In the genomic region with DNA sequence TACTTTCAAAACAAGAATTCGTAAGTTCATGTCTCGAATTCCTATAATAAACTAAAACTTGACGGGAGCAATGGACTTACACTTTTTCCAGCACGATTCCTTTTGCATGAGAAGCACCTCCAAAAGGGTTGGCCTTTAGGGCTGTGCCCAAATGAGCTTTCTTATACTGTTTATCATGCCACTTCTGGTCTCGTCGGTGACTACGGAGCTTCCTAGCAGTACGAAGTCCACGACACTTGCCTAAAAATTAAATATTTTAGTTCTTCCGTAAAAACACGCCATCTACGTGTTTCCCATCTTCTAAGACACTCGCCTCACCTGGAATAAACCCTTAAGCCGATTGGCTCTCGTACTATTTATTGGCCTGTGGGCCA, we compare ENCODE assay signal across 7 cellular contexts. TPM values are rescaled to one million over a fixed set of nuclear protein-coding genes. Genes with fewer than 3 reads are reported as not detected.
A peak's percentile ranks its signal among the peaks of the same experiment; 100 is the strongest.
DNase-seq lines count a peak whose midpoint lies in the region; ATAC-seq and TF ChIP-seq lines count a peak whose summit lies in the region.

No MANE protein-coding gene starts in this region.

- POLR2A ChIA-PET in T-cell (lab: Charles Lee): interaction anchor here (0.6 kb wide), 2 partner anchors 1623 kb away, joined by 3 to 5 read pairs; a partner anchor contains a TSS

- DNase-seq in HAP-1 (ENCODE audit: low spot score in 2 of 2): no peak
- peak in 1 of 34 experiments; percentile 3 for DNase-seq in T-cell
- DNase-seq in fibroblast of the aortic adventitia (ENCODE audit: low read depth): peak; percentile 16
- DNase-seq in retinal pigment epithelial cell (ENCODE audit: low read depth): no peak
- DNase-seq in SW 1271 (lab: John Stamatoyannopoulos, UW): no peak
- no peak for DNase-seq in putamen (ENCODE audit: low spot score)

- peaks cover 41% of the 10 kb centered on the region for H3K36me3 Mint-ChIP-seq in T-cell

- peaks cover 5% of the 10 kb centered on the region; the same call in 1 of the 2 replicates for H3K4me1 ChIP-seq in HAP-1

- no peaks in the 10 kb centered on the region for H3K27me3 ChIP-seq in HAP-1 (ENCODE audit: low read depth)

- no peak for ATAC-seq in T-cell (replicated peaks in 1 of 4)
- ATAC-seq in GM18870 (IDR thresholded peaks at IDR 0.05; ENCODE audit: unreplicated experiment): no peak

- H3K4me3 ChIP-seq in HAP-1 (peak overlapping the region; percentile 80), fibroblast of the aortic adventitia (ENCODE audit: low read depth, low read length) (peak overlapping the region; percentile 93), retinal pigment epithelial cell (ENCODE audit: low read length) (peak overlapping the region; percentile 87)

- no peaks in the 10 kb centered on the region for H3K27me3 Mint-ChIP-seq in T-cell

- peak overlapping the region; percentile 91 to 97 (median 94) for H3K4me3 Mint-ChIP-seq in T-cell

- no peaks in the 10 kb centered on the region for H3K9me3 ChIP-seq in HAP-1

- TF ChIP-seq CTCF in fibroblast of the aortic adventitia (IDR thresholded peaks at IDR 0.05; ENCODE audit: insufficient read depth, low read length) (no peak), retinal pigment epithelial cell (conservative IDR thresholded peaks at IDR 0.05; ENCODE audit: low read depth, low read length) (no peak)

- CTCF ChIA-PET in T-cell (lab: Charles Lee): interaction anchor here in 1 of 2 donors (0.6 kb wide), 1 partner anchor 10 kb away, joined by 4 read pairs; no protein-coding TSS in a partner anchor

- peak overlapping the region; percentile 100 for H3K27ac Mint-ChIP-seq in T-cell

- in situ Hi-C loops in HAP-1 (cut with MboI; ENCODE audit: low sequenced_read_pairs): no loop called here

- no peaks in the 10 kb centered on the region for H3K9me3 Mint-ChIP-seq in T-cell

- peaks cover 42% of the 10 kb centered on the region for H3K36me3 ChIP-seq in HAP-1 (replicated peaks)

- H3K4me1 Mint-ChIP-seq in T-cell: peaks cover 38 to 56% (median 43%) of the 10 kb centered on the region in 3 donors

RNA-seq across cellular contexts. Expression of a gene that starts 0.6 kb away (rescaled TPM):
- total RNA-seq in T-cell (1,000 to 10,000 TPM; 2,916 to 3,772 (median 3,224) TPM), fibroblast of the aortic adventitia (ENCODE audit: low replicate concordance) (3,292 and 4,809 TPM in 2 replicates)
